11 cellular contexts compared by ENCODE assay signal in genomic region chr1:234355782-234356510, GRCh38. TPM values are rescaled to one million over a fixed set of nuclear protein-coding genes. Genes with fewer than 3 reads are reported as not detected.
A peak's percentile ranks its signal among the peaks of the same experiment; 100 is the strongest.
DNase-seq lines count a peak whose midpoint lies in the region; ATAC-seq and TF ChIP-seq lines count a peak whose summit lies in the region.
"Had no signal": no experiment of that assay in that cellular context is flagged by ENCODE, and none has a peak within 500 bp of the region (broad histone marks: within the 10 kb centered on the region; RNA-seq: fewer than 3 reads in every experiment).

No MANE protein-coding gene starts in this region.

- no peaks in the 10 kb centered on the region for H3K9me3 Mint-ChIP-seq in activated T-cell treated with anti-CD3 and anti-CD28 coated beads, Interleukin-2, amount 50 U/mL, for 24 hours
- H3K9me3 Mint-ChIP-seq in GM23338: no peaks in the 10 kb centered on the region
- H3K9me3 Mint-ChIP-seq in activated CD4-positive, alpha-beta memory T cell treated with anti-CD3 and anti-CD28 coated beads, Interleukin-2, amount 10 ng/mL, durations not matched to agents 7 days and 5 days: no peaks in the 10 kb centered on the region
- H3K9me3 Mint-ChIP-seq in natural killer cell: no peaks in the 10 kb centered on the region

- H3K4me2 ChIP-seq in GM23338: no peak overlapping the region

- no peak for DNase-seq in activated T-cell treated with anti-CD3 and anti-CD28 coated beads, Interleukin-2, amount 50 U/mL, for 24 hours
- DNase-seq in activated T-cell treated with anti-CD3 and anti-CD28 coated beads, Interleukin-2, amount 50 U/mL, for 1 hour: no peak
- DNase-seq in GM23338 (ENCODE audit: low spot score) (no peak), natural killer cell (no peak), NAMALWA (ENCODE audit: low spot score) (no peak), DMS 273 (lab: John Stamatoyannopoulos, UW; ENCODE audit: unreplicated experiment) (no peak), psoas muscle (no peak)
- no peak for DNase-seq in activated CD4-positive, alpha-beta memory T cell treated with anti-CD3 and anti-CD28 coated beads, Interleukin-2, amount 10 ng/mL, durations not matched to agents 7 days and 5 days
- DNase-seq: NCI-H446 treated with DMSO at 0.1 percent for 48 hours had no signal

- peaks cover 14% of the 10 kb centered on the region for H3K4me1 Mint-ChIP-seq in activated T-cell treated with anti-CD3 and anti-CD28 coated beads, Interleukin-2, amount 50 U/mL, for 24 hours (ENCODE audit: low read depth)
- H3K4me1 Mint-ChIP-seq in GM23338: no peaks in the 10 kb centered on the region
- peaks cover 19% of the 10 kb centered on the region for H3K4me1 Mint-ChIP-seq in activated CD4-positive, alpha-beta memory T cell treated with anti-CD3 and anti-CD28 coated beads, Interleukin-2, amount 10 ng/mL, durations not matched to agents 7 days and 5 days
- H3K4me1 Mint-ChIP-seq in natural killer cell: peaks cover 0 to 20% of the 10 kb centered on the region in 2 donors

- H3K4me1 ChIP-seq in GM23338 (ENCODE audit: insufficient read depth) (no peaks in the 10 kb centered on the region), psoas muscle (no peaks in the 10 kb centered on the region)
- H3K4me1 ChIP-seq: Peyer's patch, transverse colon had no signal

- H3K9me3 ChIP-seq in psoas muscle: peaks cover 3% of the 10 kb centered on the region
- H3K9me3 ChIP-seq: Peyer's patch, transverse colon had no signal

- H3K27ac Mint-ChIP-seq in activated T-cell treated with anti-CD3 and anti-CD28 coated beads, Interleukin-2, amount 50 U/mL, for 24 hours: peak overlapping the region; percentile 13
- no peak overlapping the region for H3K27ac Mint-ChIP-seq in GM23338
- H3K27ac Mint-ChIP-seq in activated CD4-positive, alpha-beta memory T cell treated with anti-CD3 and anti-CD28 coated beads, Interleukin-2, amount 10 ng/mL, durations not matched to agents 7 days and 5 days: peak overlapping the region; percentile 70
- H3K27ac Mint-ChIP-seq in natural killer cell: peak overlapping the region in 1 of 2 donors; percentile 69

- peak overlapping the region; percentile 82 for H3K4me3 Mint-ChIP-seq in activated T-cell treated with anti-CD3 and anti-CD28 coated beads, Interleukin-2, amount 50 U/mL, for 24 hours
- 0 out of 3 replicates have a peak overlapping the region, but pooled peaks have one; percentile 83 for H3K4me3 Mint-ChIP-seq in GM23338
- peak overlapping the region; percentile 81 for H3K4me3 Mint-ChIP-seq in activated CD4-positive, alpha-beta memory T cell treated with anti-CD3 and anti-CD28 coated beads, Interleukin-2, amount 10 ng/mL, durations not matched to agents 7 days and 5 days
- H3K4me3 Mint-ChIP-seq in natural killer cell: peak overlapping the region; percentile 77

- CTCF ChIA-PET in activated CD4-positive, alpha-beta memory T cell treated with anti-CD3 and anti-CD28 coated beads, Interleukin-2, amount 10 ng/mL, durations not matched to agents 7 days and 5 days (lab: Charles Lee): interaction anchor here (0.8 to 2.7 kb wide), 5 partner anchors 11 to 400 kb away, joined by 3 to 11 read pairs (median 3); no protein-coding TSS in a partner anchor

- H3F3A ChIP-seq in GM23338 (replicated peaks; ENCODE audit: low read depth): no peaks in the 10 kb centered on the region

- H3K27me3 Mint-ChIP-seq in activated T-cell treated with anti-CD3 and anti-CD28 coated beads, Interleukin-2, amount 50 U/mL, for 24 hours: peaks cover 5% of the 10 kb centered on the region
- H3K27me3 Mint-ChIP-seq in GM23338 (ENCODE audit: insufficient read depth, low read depth, poor library complexity): no peaks in the 10 kb centered on the region
- H3K27me3 Mint-ChIP-seq in activated CD4-positive, alpha-beta memory T cell treated with anti-CD3 and anti-CD28 coated beads, Interleukin-2, amount 10 ng/mL, durations not matched to agents 7 days and 5 days: peaks cover 12% of the 10 kb centered on the region
- H3K27me3 Mint-ChIP-seq in natural killer cell (ENCODE audit: low read depth in 2 of 2): peaks cover 27 to 40% of the 10 kb centered on the region in 2 donors

- POLR2A ChIA-PET in activated CD4-positive, alpha-beta memory T cell treated with anti-CD3 and anti-CD28 coated beads, Interleukin-2, amount 10 ng/mL, durations not matched to agents 7 days and 5 days (lab: Charles Lee): interaction anchor here (3.6 kb wide), 1 partner anchor 18 kb away, joined by 34 read pairs; the partner anchor contains the start of gene COA6

- intact Hi-C loops in natural killer cell (cut with micrococcal nuclease) (no loop called here), psoas muscle (cut with DNase I) (no loop called here)

- 73 to 83% (median 79%) methylated on average over 3 of the region's 3 CpGs for WGBS in psoas muscle, 3 donors

- H3K27ac ChIP-seq in GM23338 (ENCODE audit: low read depth) (no peak overlapping the region), psoas muscle (no peak overlapping the region)

- H3K27me3 ChIP-seq in GM23338 (ENCODE audit: insufficient read depth) (no peaks in the 10 kb centered on the region), psoas muscle (ENCODE audit: insufficient read depth in 3 of 3, low read length in 2 of 3) (peaks cover 0 to 12% (median 2%) of the 10 kb centered on the region in 3 donors)
- H3K27me3 ChIP-seq: Peyer's patch had no signal

- no peaks in the 10 kb centered on the region for H3K36me3 Mint-ChIP-seq in activated T-cell treated with anti-CD3 and anti-CD28 coated beads, Interleukin-2, amount 50 U/mL, for 24 hours (ENCODE audit: low read depth)
- no peaks in the 10 kb centered on the region for H3K36me3 Mint-ChIP-seq in GM23338 (ENCODE audit: low read depth)
- H3K36me3 Mint-ChIP-seq in activated CD4-positive, alpha-beta memory T cell treated with anti-CD3 and anti-CD28 coated beads, Interleukin-2, amount 10 ng/mL, durations not matched to agents 7 days and 5 days (ENCODE audit: low read depth): peaks cover 3% of the 10 kb centered on the region
- H3K36me3 Mint-ChIP-seq in natural killer cell: no peaks in the 10 kb centered on the region

- TF ChIP-seq CTCF in GM23338 (conservative IDR thresholded peaks at IDR 0.05; ENCODE audit: low read depth in 2 of 2): no peak
- TF ChIP-seq CTCF in natural killer cell (IDR thresholded peaks at IDR 0.05): no peak
- no peak for TF ChIP-seq CTCF in psoas muscle (IDR thresholded peaks at IDR 0.05)

- H3K4me3 ChIP-seq in GM23338: no peak overlapping the region
- H3K4me3 ChIP-seq in psoas muscle: no peak overlapping the region

- H4K20me1 ChIP-seq in GM23338 (replicated peaks; ENCODE audit: insufficient read depth): no peaks in the 10 kb centered on the region

- H3K9me2 ChIP-seq in GM23338 (ENCODE audit: insufficient read depth): peaks cover 9% of the 10 kb centered on the region; the same call in 1 of the 2 replicates

- no peaks in the 10 kb centered on the region for H3K79me2 ChIP-seq in GM23338 (replicated peaks; ENCODE audit: insufficient read depth)

- H3K36me3 ChIP-seq in GM23338 (ENCODE audit: insufficient read depth) (no peaks in the 10 kb centered on the region), psoas muscle (ENCODE audit: insufficient read depth in 1 of 2, low read depth in 1 of 2) (no peaks in the 10 kb centered on the region)
- H3K36me3 ChIP-seq: Peyer's patch, transverse colon had no signal

- H2AFZ ChIP-seq in GM23338: peak overlapping the region; percentile 25; the same call in 1 of the 2 replicates

- ATAC-seq in GM23338: no peak
- ATAC-seq in natural killer cell: no peak
- no peak for ATAC-seq in psoas muscle

TF ChIP-seq in GM23338, 12 proteins besides CTCF, POLR2A, EP300 and RAD21:
- TF ChIP-seq NANOG (IDR thresholded peaks at IDR 0.05; ENCODE audit: borderline replicate concordance) (no peak), ZNF114 (CRISPR knock-in tag; IDR thresholded peaks at IDR 0.05) (no peak), POLR2AphosphoS5 (IDR thresholded peaks at IDR 0.05; ENCODE audit: low read depth) (no peak)

RNA-seq across cellular contexts. Expression of gene COA6, which starts 17.3 kb away (rescaled TPM):
- 20.7 and 33.9 TPM in 2 replicates for total RNA-seq in GM23338 (2014; rRNA removed; shearing (Covaris generic))
- 152 and 156 TPM in 2 replicates for polyA plus RNA-seq in GM23338 (2016; fragmentation: Nextera tagmentation; extraction: Ambion mirVana)
- total RNA-seq in activated CD4-positive, alpha-beta memory T cell treated with anti-CD3 and anti-CD28 coated beads, Interleukin-2, amount 10 ng/mL, durations not matched to agents 7 days and 5 days: 10 to 100 TPM; 39.7 to 44.7 TPM
- 10 to 100 TPM in 2 of 3 donors, 1 to 10 TPM in 1; 8.9 to 11.8 (median 11.6) TPM for total RNA-seq in natural killer cell
- 10 to 100 TPM; 52.0 to 73.6 (median 60.1) TPM for total RNA-seq in psoas muscle
- 100 to 1,000 TPM; 185 to 268 (median 260) TPM for polyA plus RNA-seq in psoas muscle
